In genomic region chr5:138753794-138754698, GRCh38 we compare ENCODE assay signal across 8 cellular contexts. TPM values are rescaled to one million over a fixed set of nuclear protein-coding genes. Genes with fewer than 3 reads are reported as not detected.
A peak's percentile ranks its signal among the peaks of the same experiment; 100 is the strongest.
DNase-seq lines count a peak whose midpoint lies in the region; ATAC-seq and TF ChIP-seq lines count a peak whose summit lies in the region.

No MANE protein-coding gene starts in this region.

- H3K4me3 ChIP-seq in SJSA1 (peak overlapping the region; percentile 97), aorta (ENCODE audit: low read length in 2 of 2) (peak overlapping the region; percentile 88 to 96)

- DNase-seq in 8988T (peak; percentile 54), SJSA1 (ENCODE audit: low read depth in 1 of 2, low spot score in 2 of 2) (peak; percentile 96 to 98), amygdala (lab: John Stamatoyannopoulos, UW) (peak in 48 of 56 donors; percentile 3 to 86 (median 44)), left ventricle myocardium superior (peak; percentile 96), pons (ENCODE audit: low spot score) (peak; percentile 83), aorta (peak; percentile 96 to 97)

- H3K36me3 ChIP-seq in SJSA1 (peaks cover 46% of the 10 kb centered on the region), aorta (ENCODE audit: control insufficient read depth in 1 of 2, insufficient read depth in 2 of 2, low read length in 1 of 2) (no peaks in the 10 kb centered on the region)

- TF ChIP-seq EP300 in Ishikawa (IDR thresholded peaks at IDR 0.05; ENCODE audit: borderline replicate concordance): peak; percentile 72

- ATAC-seq in GM18511 (IDR thresholded peaks at IDR 0.05; ENCODE audit: unreplicated experiment) (peak; percentile 17), left ventricle myocardium superior (peak; percentile 71), aorta (ENCODE audit: low FRiP score) (peak; percentile 76)

- intact Hi-C loops in left ventricle myocardium superior (cut with micrococcal nuclease): no loop called here
- intact Hi-C loops in aorta (cut with DNase I): loop anchor here in 1 of 2 donors (10.0 kb wide), 1 partner anchor 289 kb away; the partner anchor contains the start of gene EGR1

- no peak; the same call in 1 of the 2 replicates for TF ChIP-seq RAD21 in Ishikawa (IDR thresholded peaks at IDR 0.05; ENCODE audit: low read depth)

- WGBS in aorta, 2 donors: 0 to 1% methylated on average over 49 to 58 of the region's 58 CpGs

- peaks cover 17% of the 10 kb centered on the region for H3K4me1 ChIP-seq in SJSA1 (replicated peaks)
- peaks cover 3 to 8% of the 10 kb centered on the region in 2 donors for H3K4me1 ChIP-seq in aorta (ENCODE audit: control insufficient read depth in 1 of 2, insufficient read depth in 2 of 2, low read length in 2 of 2)

- no peaks in the 10 kb centered on the region for H3K27me3 ChIP-seq in SJSA1 (replicated peaks)
- H3K27me3 ChIP-seq in aorta (ENCODE audit: control insufficient read depth in 1 of 2, insufficient read depth in 2 of 2, low read length in 1 of 2): no peaks in the 10 kb centered on the region

- H3K27ac ChIP-seq in SJSA1 (peak overlapping the region; percentile 98), aorta (ENCODE audit: low read depth in 1 of 2, low read length in 2 of 2) (peak overlapping the region; percentile 100)

- H3K9me3 ChIP-seq in SJSA1 (replicated peaks) (no peaks in the 10 kb centered on the region), aorta (ENCODE audit: control insufficient read depth, low read length) (no peaks in the 10 kb centered on the region)

TF ChIP-seq in Ishikawa, 13 proteins besides CTCF, POLR2A, EP300 and RAD21:
- TF ChIP-seq TCF12 (IDR thresholded peaks at IDR 0.05; ENCODE audit: low read depth) (peak; percentile 27; the same call in 1 of the 2 replicates), MAX (IDR thresholded peaks at IDR 0.05) (peak; percentile 62), USF1 (IDR thresholded peaks at IDR 0.05) (no peak), TAF1 (IDR thresholded peaks at IDR 0.05; ENCODE audit: low read depth) (no peak), YY1 (IDR thresholded peaks at IDR 0.05; ENCODE audit: low read depth) (peak; percentile 13; the same call in 1 of the 2 replicates), NFIC (IDR thresholded peaks at IDR 0.05) (peak; percentile 95), ZBTB7A (IDR thresholded peaks at IDR 0.05; ENCODE audit: low read depth) (0 out of 2 replicates have a peak, but pooled peaks have one; percentile 14), TEAD4 (IDR thresholded peaks at IDR 0.05) (peak; percentile 85), FOXM1 (IDR thresholded peaks at IDR 0.05; ENCODE audit: borderline replicate concordance, low read depth) (peak; percentile 83)

RNA-seq across cellular contexts. Expression of gene CTNNA1, which starts 0.8 kb away (rescaled TPM):
- total RNA-seq in SJSA1 (2014; rRNA removed; shearing (Covaris generic)): 496 and 606 TPM in 2 replicates
- total RNA-seq in left ventricle myocardium superior (296 TPM), aorta (100 to 1,000 TPM; 425 to 446 TPM)
- 100 to 1,000 TPM; 107 to 131 TPM for polyA plus RNA-seq in aorta

Comparison
In these comparisons a context has a peak if more than half of its experiments do, and no peak if none do; other contexts are left out.
1. Peak in every context shown above with its lines: DNase-seq, ATAC-seq, H3K4me3 ChIP-seq and H3K27ac ChIP-seq.
2. DNase-seq: peak in every context shown above with its lines; median percentile 97 in SJSA1; 96 in aorta; 96 in left ventricle myocardium superior; 83 in pons; 54 in 8988T; 44 in amygdala.
3. ATAC-seq: peak in every context shown above with its lines; median percentile 76 in aorta; 71 in left ventricle myocardium superior; 17 in GM18511.